ENCODE assay signal across 23 cellular contexts in the genomic region with DNA sequence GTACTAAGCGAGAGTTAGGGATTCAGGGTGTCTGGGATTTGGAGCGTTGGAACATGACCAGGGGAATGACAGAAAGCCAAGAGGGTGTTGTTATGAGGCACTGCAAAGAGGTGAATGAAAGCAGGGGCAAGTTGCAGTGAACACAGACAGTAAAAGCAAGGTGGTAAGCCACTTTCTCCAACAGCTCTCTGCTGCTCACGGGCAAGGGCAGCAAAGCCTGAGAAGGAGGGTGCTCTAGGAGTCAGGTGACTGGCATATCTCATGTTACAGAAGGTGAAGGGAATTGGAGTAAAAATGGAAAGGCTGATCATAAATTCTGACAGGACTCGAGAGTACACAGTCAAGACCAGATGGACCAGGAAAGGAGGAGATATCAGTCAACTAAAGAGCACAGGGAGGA. TPM values are rescaled to one million over a fixed set of nuclear protein-coding genes. Genes with fewer than 3 reads are reported as not detected.
A peak's percentile ranks its signal among the peaks of the same experiment; 100 is the strongest.
DNase-seq lines count a peak whose midpoint lies in the region; ATAC-seq and TF ChIP-seq lines count a peak whose summit lies in the region.
"Had no signal": no experiment of that assay in that cellular context is flagged by ENCODE, and none has a peak within 500 bp of the region (broad histone marks: within the 10 kb centered on the region; RNA-seq: fewer than 3 reads in every experiment).

No MANE protein-coding gene starts in this region.

- CTCF ChIA-PET in activated B cell treated with CpG ODN at 0.5 μM for 24 hours (lab: Charles Lee), result no interaction called here

- H3K4me3 Mint-ChIP-seq in activated B cell treated with CpG ODN at 0.5 μM for 24 hours (peak overlapping the region; percentile 44), natural killer cell (peak overlapping the region; percentile 5)
- H3K4me3 Mint-ChIP-seq: activated naive CD4-positive, alpha-beta T cell treated with anti-CD3 and anti-CD28 coated beads for 36 hours; H9 had no signal

- H3K4me1 Mint-ChIP-seq in activated B cell treated with CpG ODN at 0.5 μM for 24 hours, result peaks cover 75% of the 10 kb centered on the region
- H3K4me1 Mint-ChIP-seq in natural killer cell, result peaks cover 18 to 28% of the 10 kb centered on the region in 2 donors

- H3K9me3 Mint-ChIP-seq in activated B cell treated with CpG ODN at 0.5 μM for 24 hours (no peaks in the 10 kb centered on the region), natural killer cell (no peaks in the 10 kb centered on the region)
- H3K9me3 Mint-ChIP-seq: activated naive CD4-positive, alpha-beta T cell treated with anti-CD3 and anti-CD28 coated beads for 36 hours; H9 had no signal

- H3K36me3 Mint-ChIP-seq in activated B cell treated with CpG ODN at 0.5 μM for 24 hours (ENCODE audit: low read depth) (no peaks in the 10 kb centered on the region), natural killer cell (no peaks in the 10 kb centered on the region)

- intact Hi-C loops in activated B cell treated with CpG ODN at 0.5 μM for 24 hours (cut with micrococcal nuclease), result loop anchor here (1.0 kb wide), 1 partner anchor 8 kb away; no protein-coding TSS in a partner anchor
- intact Hi-C loops in natural killer cell (cut with micrococcal nuclease), result loop anchor here (5.0 kb wide), 1 partner anchor 48 kb away; no protein-coding TSS in a partner anchor
- intact Hi-C loops in sciatic nerve (cut with DNase I), result no loop called here

- TF ChIP-seq RAD21 in Ishikawa (IDR thresholded peaks at IDR 0.05; ENCODE audit: low read depth), result no peak

- H3K27me3 Mint-ChIP-seq in activated B cell treated with CpG ODN at 0.5 μM for 24 hours (no peaks in the 10 kb centered on the region), natural killer cell (ENCODE audit: low read depth in 2 of 2) (no peaks in the 10 kb centered on the region)

- peak overlapping the region; percentile 62 for H3K27ac Mint-ChIP-seq in activated B cell treated with CpG ODN at 0.5 μM for 24 hours
- peak overlapping the region; percentile 29 to 84 for H3K27ac Mint-ChIP-seq in natural killer cell
- H3K27ac Mint-ChIP-seq: activated naive CD4-positive, alpha-beta T cell treated with anti-CD3 and anti-CD28 coated beads for 36 hours; H9 had no signal

- ATAC-seq in activated B cell treated with CpG ODN at 0.5 μM for 24 hours (ENCODE audit: low read depth), result no peak
- ATAC-seq in natural killer cell, result peak; percentile 35 to 59 (median 48)
- no peak for ATAC-seq in sciatic nerve
- no peak for ATAC-seq in GM19467 (IDR thresholded peaks at IDR 0.05; ENCODE audit: unreplicated experiment)
- ATAC-seq: SK-N-SH treated with all-trans-retinoic acid at 6 μM for 48 hours had no signal

- TF ChIP-seq EP300 in Ishikawa (IDR thresholded peaks at IDR 0.05; ENCODE audit: borderline replicate concordance), result no peak

- peak; percentile 28 for DNase-seq in NCI-H510A treated with DMSO at 0.1 percent for 48 hours (lab: John Stamatoyannopoulos, UW)
- no peak for DNase-seq in NCI-H510A (lab: John Stamatoyannopoulos, UW)
- DNase-seq in activated B cell treated with CpG ODN at 0.5 μM for 24 hours, result no peak
- DNase-seq in natural killer cell, result no peak
- no peak for DNase-seq in SKM-1 treated with dmso at 0.1 percent for 144 hours (lab: John Stamatoyannopoulos, UW; ENCODE audit: unreplicated experiment)
- no peak for DNase-seq in sciatic nerve (ENCODE audit: low spot score)
- DNase-seq: activated CD4-positive, alpha-beta T cell treated with anti-CD3 and anti-CD28 coated beads, Interleukin-2, amount 50 U/mL, for 48 hours; activated T-cell treated with anti-CD3 and anti-CD28 coated beads, Interleukin-2, amount 50 U/mL, for 1 hour; C1 segment of cervical spinal cord; DMS53; foreskin fibroblast; H9; hippocampal formation; IMR-90; MV-4-11; NCI-H2029; NCI-H774; Peyer's patch; transverse colon had no signal

- TF ChIP-seq CTCF in activated B cell treated with CpG ODN at 0.5 μM for 24 hours (IDR thresholded peaks at IDR 0.05) (no peak), natural killer cell (IDR thresholded peaks at IDR 0.05) (no peak)

- POLR2A ChIA-PET in activated B cell treated with CpG ODN at 0.5 μM for 24 hours (lab: Charles Lee), result interaction anchor here (0.5 to 2.5 kb wide), 3 partner anchors 14 to 168 kb away, joined by 3 to 21 read pairs (median 4); a partner anchor contains a TSS

TF ChIP-seq in Ishikawa, 13 proteins besides CTCF, POLR2A, EP300 and RAD21:
- no peak for TF ChIP-seq NFIC (IDR thresholded peaks at IDR 0.05)
- TF ChIP-seq TAF1 (IDR thresholded peaks at IDR 0.05; ENCODE audit: low read depth), result no peak
- no peak for TF ChIP-seq EGR1 (IDR thresholded peaks at IDR 0.05)
- TF ChIP-seq, protein P1, sequence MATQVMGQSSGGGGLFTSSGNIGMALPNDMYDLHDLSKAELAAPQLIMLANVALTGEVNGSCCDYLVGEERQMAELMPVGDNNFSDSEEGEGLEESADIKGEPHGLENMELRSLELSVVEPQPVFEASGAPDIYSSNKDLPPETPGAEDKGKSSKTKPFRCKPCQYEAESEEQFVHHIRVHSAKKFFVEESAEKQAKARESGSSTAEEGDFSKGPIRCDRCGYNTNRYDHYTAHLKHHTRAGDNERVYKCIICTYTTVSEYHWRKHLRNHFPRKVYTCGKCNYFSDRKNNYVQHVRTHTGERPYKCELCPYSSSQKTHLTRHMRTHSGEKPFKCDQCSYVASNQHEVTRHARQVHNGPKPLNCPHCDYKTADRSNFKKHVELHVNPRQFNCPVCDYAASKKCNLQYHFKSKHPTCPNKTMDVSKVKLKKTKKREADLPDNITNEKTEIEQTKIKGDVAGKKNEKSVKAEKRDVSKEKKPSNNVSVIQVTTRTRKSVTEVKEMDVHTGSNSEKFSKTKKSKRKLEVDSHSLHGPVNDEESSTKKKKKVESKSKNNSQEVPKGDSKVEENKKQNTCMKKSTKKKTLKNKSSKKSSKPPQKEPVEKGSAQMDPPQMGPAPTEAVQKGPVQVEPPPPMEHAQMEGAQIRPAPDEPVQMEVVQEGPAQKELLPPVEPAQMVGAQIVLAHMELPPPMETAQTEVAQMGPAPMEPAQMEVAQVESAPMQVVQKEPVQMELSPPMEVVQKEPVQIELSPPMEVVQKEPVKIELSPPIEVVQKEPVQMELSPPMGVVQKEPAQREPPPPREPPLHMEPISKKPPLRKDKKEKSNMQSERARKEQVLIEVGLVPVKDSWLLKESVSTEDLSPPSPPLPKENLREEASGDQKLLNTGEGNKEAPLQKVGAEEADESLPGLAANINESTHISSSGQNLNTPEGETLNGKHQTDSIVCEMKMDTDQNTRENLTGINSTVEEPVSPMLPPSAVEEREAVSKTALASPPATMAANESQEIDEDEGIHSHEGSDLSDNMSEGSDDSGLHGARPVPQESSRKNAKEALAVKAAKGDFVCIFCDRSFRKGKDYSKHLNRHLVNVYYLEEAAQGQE (IDR thresholded peaks at IDR 0.05; ENCODE audit: low read depth), result no peak
- TF ChIP-seq, protein P2, sequence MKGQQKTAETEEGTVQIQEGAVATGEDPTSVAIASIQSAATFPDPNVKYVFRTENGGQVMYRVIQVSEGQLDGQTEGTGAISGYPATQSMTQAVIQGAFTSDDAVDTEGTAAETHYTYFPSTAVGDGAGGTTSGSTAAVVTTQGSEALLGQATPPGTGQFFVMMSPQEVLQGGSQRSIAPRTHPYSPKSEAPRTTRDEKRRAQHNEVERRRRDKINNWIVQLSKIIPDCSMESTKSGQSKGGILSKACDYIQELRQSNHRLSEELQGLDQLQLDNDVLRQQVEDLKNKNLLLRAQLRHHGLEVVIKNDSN (IDR thresholded peaks at IDR 0.05), result peak; percentile 50; the same call in 1 of the 2 replicates

RNA-seq across cellular contexts. Expression of a gene that starts 14.5 kb away (rescaled TPM):
- total RNA-seq in activated B cell treated with CpG ODN at 0.5 μM for 24 hours, result 28.7 and 29.1 TPM in 2 replicates
- 100 to 1,000 TPM in 1 of 3 donors, 10 to 100 TPM in 2; 95.8 to 101 (median 96.6) TPM for total RNA-seq in natural killer cell
- 6.4 TPM for total RNA-seq in sciatic nerve

Comparison
In these comparisons a context has a peak if more than half of its experiments do, and no peak if none do; other contexts are left out.
1. ATAC-seq: peak in natural killer cell (3 of 3); none in activated B cell treated with CpG ODN at 0.5 μM for 24 hours (single experiment), sciatic nerve (single experiment) and GM19467 (single experiment).